Comparison of ENCODE assay signal across 17 cellular contexts in the genomic region with DNA sequence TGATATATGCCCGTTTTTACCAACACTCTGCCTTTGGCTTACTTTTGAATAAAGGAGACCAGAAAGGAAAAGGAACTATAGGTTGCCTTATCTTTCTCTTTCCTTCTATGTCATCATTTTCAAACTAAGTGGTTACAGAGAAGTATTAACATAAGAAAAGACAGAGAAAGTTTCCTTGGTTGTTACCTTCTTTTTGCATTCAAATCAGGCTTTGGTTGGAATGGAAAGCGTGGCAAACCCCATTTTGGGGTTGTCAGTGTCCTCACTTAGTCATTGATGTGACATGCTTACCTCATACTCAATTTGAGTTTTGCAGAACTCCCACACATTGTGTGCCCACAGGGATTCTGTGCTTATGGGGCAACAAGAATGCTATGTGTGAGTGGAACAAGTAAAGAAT. TPM values are rescaled to one million over a fixed set of nuclear protein-coding genes. Genes with fewer than 3 reads are reported as not detected.
"Had no signal": no experiment of that assay in that cellular context is flagged by ENCODE, and none has a peak within 500 bp of the region (broad histone marks: within the 10 kb centered on the region; RNA-seq: fewer than 3 reads in every experiment).

No MANE protein-coding gene starts in this region.

- H3K4me3 ChIP-seq: body of pancreas, gastroesophageal sphincter, prostate gland, thoracic aorta, upper lobe of right lung had no signal

- H3K27me3 ChIP-seq: body of pancreas, gastroesophageal sphincter, upper lobe of right lung had no signal

- H3K4me3 Mint-ChIP-seq: activated B cell treated with CpG ODN at 0.5 μM for 24 hours; activated CD8-positive, alpha-beta memory T cell treated with anti-CD3 and anti-CD28 coated beads, Interleukin-2, amount 10 ng/mL, durations not matched to agents 7 days and 5 days; activated naive CD4-positive, alpha-beta T cell treated with anti-CD3 and anti-CD28 coated beads, Interleukin-2, amount 50 U/mL, for 24 hours; activated T-cell treated with anti-CD3 and anti-CD28 coated beads, Interleukin-2, amount 50 U/mL, for 24 hours; nephron progenitor cell had no signal

- H3K27ac Mint-ChIP-seq: activated B cell treated with CpG ODN at 0.5 μM for 24 hours; activated CD8-positive, alpha-beta memory T cell treated with anti-CD3 and anti-CD28 coated beads, Interleukin-2, amount 10 ng/mL, durations not matched to agents 7 days and 5 days; activated naive CD4-positive, alpha-beta T cell treated with anti-CD3 and anti-CD28 coated beads, Interleukin-2, amount 50 U/mL, for 24 hours; activated T-cell treated with anti-CD3 and anti-CD28 coated beads, Interleukin-2, amount 50 U/mL, for 24 hours; nephron progenitor cell had no signal

- H3K36me3 ChIP-seq: gastroesophageal sphincter, prostate gland, thoracic aorta, upper lobe of right lung had no signal

- H3K4me1 Mint-ChIP-seq: activated CD8-positive, alpha-beta memory T cell treated with anti-CD3 and anti-CD28 coated beads, Interleukin-2, amount 10 ng/mL, durations not matched to agents 7 days and 5 days; activated naive CD4-positive, alpha-beta T cell treated with anti-CD3 and anti-CD28 coated beads, Interleukin-2, amount 50 U/mL, for 24 hours had no signal

- H3K4me1 ChIP-seq: prostate gland had no signal

- ATAC-seq: activated CD8-positive, alpha-beta memory T cell treated with anti-CD3 and anti-CD28 coated beads, Interleukin-2, amount 10 ng/mL, durations not matched to agents 7 days and 5 days; body of pancreas; gastroesophageal sphincter; right cardiac atrium; upper lobe of right lung had no signal

- H3K27ac ChIP-seq: body of pancreas, gastroesophageal sphincter, prostate gland, thoracic aorta, upper lobe of right lung had no signal

- H3K9me3 Mint-ChIP-seq: activated B cell treated with CpG ODN at 0.5 μM for 24 hours; activated naive CD4-positive, alpha-beta T cell treated with anti-CD3 and anti-CD28 coated beads, Interleukin-2, amount 50 U/mL, for 24 hours; activated T-cell treated with anti-CD3 and anti-CD28 coated beads, Interleukin-2, amount 50 U/mL, for 24 hours; nephron progenitor cell had no signal

- H3K36me3 Mint-ChIP-seq: activated naive CD4-positive, alpha-beta T cell treated with anti-CD3 and anti-CD28 coated beads, Interleukin-2, amount 50 U/mL, for 24 hours had no signal

- DNase-seq: activated B cell treated with CpG ODN at 0.5 μM for 24 hours; activated CD4-positive, alpha-beta T cell treated with anti-CD3 and anti-CD28 coated beads, Interleukin-2, amount 50 U/mL, for 4 hours; activated CD8-positive, alpha-beta memory T cell treated with anti-CD3 and anti-CD28 coated beads, Interleukin-2, amount 10 ng/mL, durations not matched to agents 7 days and 5 days; activated effector memory CD4-positive, alpha-beta T cell treated with anti-CD3 and anti-CD28 coated beads, Interleukin-2, amount 50 U/mL, for 16 hours; activated T-cell treated with anti-CD3 and anti-CD28 coated beads, Interleukin-2, amount 50 U/mL, for 24 hours; amniotic stem cell; body of pancreas; nephron progenitor cell; right cardiac atrium; small intestine; stimulated activated CD4-positive, alpha-beta T cell treated with anti-CD3 and anti-CD28 coated beads, Interleukin-4, amount 100 ng/mL, for 4 hours; upper lobe of right lung had no signal

- H3K9me3 ChIP-seq: body of pancreas, gastroesophageal sphincter, prostate gland, thoracic aorta, upper lobe of right lung had no signal

RNA-seq across cellular contexts. Expression of a gene that starts 3.7 kb away (rescaled TPM):
- total RNA-seq: activated CD8-positive, alpha-beta memory T cell treated with anti-CD3 and anti-CD28 coated beads, Interleukin-2, amount 10 ng/mL, durations not matched to agents 7 days and 5 days; T-helper 1 cell treated with Interleukin-12 subunit alpha and Interleukin-12 subunit beta and Interleukin-4 antibody, amounts not matched to agents 30 ng/mL and 1 ng/mL, for 36 hours had no signal
